1 cellular context compared by ENCODE assay signal in the genomic region with DNA sequence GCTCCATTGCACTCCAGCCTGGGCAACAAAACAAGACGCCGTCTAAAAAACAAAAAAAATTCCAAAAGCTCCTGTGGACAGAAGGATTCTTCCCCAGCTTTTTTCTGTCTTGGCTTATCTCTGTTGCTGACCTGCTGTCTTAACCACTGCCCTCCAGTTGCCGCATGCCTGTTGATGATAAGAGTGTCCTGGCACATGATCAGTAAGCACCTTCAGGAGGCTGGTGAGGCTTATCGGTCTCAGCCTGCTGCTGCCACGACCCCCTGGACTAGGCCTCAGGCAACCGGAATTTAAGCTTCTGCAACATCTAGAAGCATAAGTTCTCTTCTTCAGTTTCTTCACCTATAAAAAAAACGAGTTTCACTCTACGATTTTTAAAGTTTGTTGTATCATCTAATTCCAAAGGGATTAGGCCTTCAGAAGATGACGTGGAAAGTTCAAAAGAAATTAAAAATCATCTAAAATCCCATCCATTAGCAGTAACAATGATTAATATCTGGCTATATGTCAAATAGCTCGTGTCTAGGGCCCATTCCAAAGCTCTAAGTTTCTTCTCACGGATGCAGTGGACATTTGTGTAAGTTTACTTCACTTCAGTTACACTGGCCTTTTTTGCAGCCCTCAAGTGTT.
TF ChIP-seq lines count a peak whose summit lies in the region.

No MANE protein-coding gene starts in this region.

TF ChIP-seq in K562, 482 proteins besides CTCF, POLR2A, EP300 and RAD21 (continued from another document and continues in another):
- TF ChIP-seq, protein P1, sequence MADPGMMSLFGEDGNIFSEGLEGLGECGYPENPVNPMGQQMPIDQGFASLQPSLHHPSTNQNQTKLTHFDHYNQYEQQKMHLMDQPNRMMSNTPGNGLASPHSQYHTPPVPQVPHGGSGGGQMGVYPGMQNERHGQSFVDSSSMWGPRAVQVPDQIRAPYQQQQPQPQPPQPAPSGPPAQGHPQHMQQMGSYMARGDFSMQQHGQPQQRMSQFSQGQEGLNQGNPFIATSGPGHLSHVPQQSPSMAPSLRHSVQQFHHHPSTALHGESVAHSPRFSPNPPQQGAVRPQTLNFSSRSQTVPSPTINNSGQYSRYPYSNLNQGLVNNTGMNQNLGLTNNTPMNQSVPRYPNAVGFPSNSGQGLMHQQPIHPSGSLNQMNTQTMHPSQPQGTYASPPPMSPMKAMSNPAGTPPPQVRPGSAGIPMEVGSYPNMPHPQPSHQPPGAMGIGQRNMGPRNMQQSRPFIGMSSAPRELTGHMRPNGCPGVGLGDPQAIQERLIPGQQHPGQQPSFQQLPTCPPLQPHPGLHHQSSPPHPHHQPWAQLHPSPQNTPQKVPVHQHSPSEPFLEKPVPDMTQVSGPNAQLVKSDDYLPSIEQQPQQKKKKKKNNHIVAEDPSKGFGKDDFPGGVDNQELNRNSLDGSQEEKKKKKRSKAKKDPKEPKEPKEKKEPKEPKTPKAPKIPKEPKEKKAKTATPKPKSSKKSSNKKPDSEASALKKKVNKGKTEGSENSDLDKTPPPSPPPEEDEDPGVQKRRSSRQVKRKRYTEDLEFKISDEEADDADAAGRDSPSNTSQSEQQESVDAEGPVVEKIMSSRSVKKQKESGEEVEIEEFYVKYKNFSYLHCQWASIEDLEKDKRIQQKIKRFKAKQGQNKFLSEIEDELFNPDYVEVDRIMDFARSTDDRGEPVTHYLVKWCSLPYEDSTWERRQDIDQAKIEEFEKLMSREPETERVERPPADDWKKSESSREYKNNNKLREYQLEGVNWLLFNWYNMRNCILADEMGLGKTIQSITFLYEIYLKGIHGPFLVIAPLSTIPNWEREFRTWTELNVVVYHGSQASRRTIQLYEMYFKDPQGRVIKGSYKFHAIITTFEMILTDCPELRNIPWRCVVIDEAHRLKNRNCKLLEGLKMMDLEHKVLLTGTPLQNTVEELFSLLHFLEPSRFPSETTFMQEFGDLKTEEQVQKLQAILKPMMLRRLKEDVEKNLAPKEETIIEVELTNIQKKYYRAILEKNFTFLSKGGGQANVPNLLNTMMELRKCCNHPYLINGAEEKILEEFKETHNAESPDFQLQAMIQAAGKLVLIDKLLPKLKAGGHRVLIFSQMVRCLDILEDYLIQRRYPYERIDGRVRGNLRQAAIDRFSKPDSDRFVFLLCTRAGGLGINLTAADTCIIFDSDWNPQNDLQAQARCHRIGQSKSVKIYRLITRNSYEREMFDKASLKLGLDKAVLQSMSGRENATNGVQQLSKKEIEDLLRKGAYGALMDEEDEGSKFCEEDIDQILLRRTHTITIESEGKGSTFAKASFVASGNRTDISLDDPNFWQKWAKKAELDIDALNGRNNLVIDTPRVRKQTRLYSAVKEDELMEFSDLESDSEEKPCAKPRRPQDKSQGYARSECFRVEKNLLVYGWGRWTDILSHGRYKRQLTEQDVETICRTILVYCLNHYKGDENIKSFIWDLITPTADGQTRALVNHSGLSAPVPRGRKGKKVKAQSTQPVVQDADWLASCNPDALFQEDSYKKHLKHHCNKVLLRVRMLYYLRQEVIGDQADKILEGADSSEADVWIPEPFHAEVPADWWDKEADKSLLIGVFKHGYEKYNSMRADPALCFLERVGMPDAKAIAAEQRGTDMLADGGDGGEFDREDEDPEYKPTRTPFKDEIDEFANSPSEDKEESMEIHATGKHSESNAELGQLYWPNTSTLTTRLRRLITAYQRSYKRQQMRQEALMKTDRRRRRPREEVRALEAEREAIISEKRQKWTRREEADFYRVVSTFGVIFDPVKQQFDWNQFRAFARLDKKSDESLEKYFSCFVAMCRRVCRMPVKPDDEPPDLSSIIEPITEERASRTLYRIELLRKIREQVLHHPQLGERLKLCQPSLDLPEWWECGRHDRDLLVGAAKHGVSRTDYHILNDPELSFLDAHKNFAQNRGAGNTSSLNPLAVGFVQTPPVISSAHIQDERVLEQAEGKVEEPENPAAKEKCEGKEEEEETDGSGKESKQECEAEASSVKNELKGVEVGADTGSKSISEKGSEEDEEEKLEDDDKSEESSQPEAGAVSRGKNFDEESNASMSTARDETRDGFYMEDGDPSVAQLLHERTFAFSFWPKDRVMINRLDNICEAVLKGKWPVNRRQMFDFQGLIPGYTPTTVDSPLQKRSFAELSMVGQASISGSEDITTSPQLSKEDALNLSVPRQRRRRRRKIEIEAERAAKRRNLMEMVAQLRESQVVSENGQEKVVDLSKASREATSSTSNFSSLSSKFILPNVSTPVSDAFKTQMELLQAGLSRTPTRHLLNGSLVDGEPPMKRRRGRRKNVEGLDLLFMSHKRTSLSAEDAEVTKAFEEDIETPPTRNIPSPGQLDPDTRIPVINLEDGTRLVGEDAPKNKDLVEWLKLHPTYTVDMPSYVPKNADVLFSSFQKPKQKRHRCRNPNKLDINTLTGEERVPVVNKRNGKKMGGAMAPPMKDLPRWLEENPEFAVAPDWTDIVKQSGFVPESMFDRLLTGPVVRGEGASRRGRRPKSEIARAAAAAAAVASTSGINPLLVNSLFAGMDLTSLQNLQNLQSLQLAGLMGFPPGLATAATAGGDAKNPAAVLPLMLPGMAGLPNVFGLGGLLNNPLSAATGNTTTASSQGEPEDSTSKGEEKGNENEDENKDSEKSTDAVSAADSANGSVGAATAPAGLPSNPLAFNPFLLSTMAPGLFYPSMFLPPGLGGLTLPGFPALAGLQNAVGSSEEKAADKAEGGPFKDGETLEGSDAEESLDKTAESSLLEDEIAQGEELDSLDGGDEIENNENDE (IDR thresholded peaks at IDR 0.05; ENCODE audit: low read depth, low read length), result no peak
- TF ChIP-seq ARHGAP35 (IDR thresholded peaks at IDR 0.05; ENCODE audit: partially characterized antibody) (no peak), CREB1 (IDR thresholded peaks at IDR 0.05) (peak; percentile 81), CREB1 (CRISPR knock-in tag; IDR thresholded peaks at IDR 0.05) (peak; percentile 39; the same call in 1 of the 2 replicates), FOXM1 (IDR thresholded peaks at IDR 0.05; ENCODE audit: low read depth) (peak; percentile 99), FOXM1 (CRISPR knock-in tag; IDR thresholded peaks at IDR 0.05; ENCODE audit: low read depth) (no peak), TOE1 (IDR thresholded peaks at IDR 0.05; ENCODE audit: borderline replicate concordance) (peak; percentile 79), TOE1 (CRISPR knock-in tag; IDR thresholded peaks at IDR 0.05; ENCODE audit: borderline replicate concordance, low read depth) (no peak), MCM5 (IDR thresholded peaks at IDR 0.05; ENCODE audit: low read depth) (no peak), ARID1B (IDR thresholded peaks at IDR 0.05) (peak; percentile 100), RBBP5 (IDR thresholded peaks at IDR 0.05; ENCODE audit: borderline replicate concordance, insufficient read depth, low read length, poor library complexity, severe bottlenecking) (peak; percentile 31), ZNF232 (CRISPR knock-in tag; IDR thresholded peaks at IDR 0.05) (no peak), CC2D1A (IDR thresholded peaks at IDR 0.05) (peak; percentile 99), BRCA1 (IDR thresholded peaks at IDR 0.05) (no peak), BRCA1 (CRISPR knock-in tag; IDR thresholded peaks at IDR 0.05) (no peak), HDAC1 (IDR thresholded peaks at IDR 0.05) (peak; percentile 38 to 98; a peak in 3 of 4 replicates), GATAD2B (IDR thresholded peaks at IDR 0.05; ENCODE audit: borderline replicate concordance) (peak; percentile 96), ZFP36 (IDR thresholded peaks at IDR 0.05; ENCODE audit: low read depth, low read length, partially characterized antibody) (no peak), SMARCC2 (IDR thresholded peaks at IDR 0.05; ENCODE audit: low read depth) (peak; percentile 99), SNRNP70 (optimal IDR thresholded peaks at IDR 0.05; ENCODE audit: low read depth, low read length) (no peak), PCBP1 (IDR thresholded peaks at IDR 0.05; ENCODE audit: low read depth, low read length, poor library complexity, severe bottlenecking) (no peak), ZFP1 (CRISPR knock-in tag; IDR thresholded peaks at IDR 0.05) (peak; percentile 24; the same call in 1 of the 2 replicates), BHLHE40 (IDR thresholded peaks at IDR 0.05; ENCODE audit: low read length) (peak; percentile 99), TARDBP (IDR thresholded peaks at IDR 0.05) (peak; percentile 98), TEAD2 (tag; IDR thresholded peaks at IDR 0.05) (peak; percentile 55; the same call in 1 of the 2 replicates), POLR3G (IDR thresholded peaks at IDR 0.05; ENCODE audit: extremely low read depth, insufficient read length, insufficient replicate concordance) (no peak), ZBED1 (IDR thresholded peaks at IDR 0.05) (peak; percentile 98)
- TF ChIP-seq, protein P2, sequence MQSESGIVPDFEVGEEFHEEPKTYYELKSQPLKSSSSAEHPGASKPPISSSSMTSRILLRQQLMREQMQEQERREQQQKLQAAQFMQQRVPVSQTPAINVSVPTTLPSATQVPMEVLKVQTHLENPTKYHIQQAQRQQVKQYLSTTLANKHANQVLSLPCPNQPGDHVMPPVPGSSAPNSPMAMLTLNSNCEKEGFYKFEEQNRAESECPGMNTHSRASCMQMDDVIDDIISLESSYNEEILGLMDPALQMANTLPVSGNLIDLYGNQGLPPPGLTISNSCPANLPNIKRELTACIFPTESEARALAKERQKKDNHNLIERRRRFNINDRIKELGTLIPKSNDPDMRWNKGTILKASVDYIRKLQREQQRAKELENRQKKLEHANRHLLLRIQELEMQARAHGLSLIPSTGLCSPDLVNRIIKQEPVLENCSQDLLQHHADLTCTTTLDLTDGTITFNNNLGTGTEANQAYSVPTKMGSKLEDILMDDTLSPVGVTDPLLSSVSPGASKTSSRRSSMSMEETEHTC (IDR thresholded peaks at IDR 0.05), result peak; percentile 97
- TF ChIP-seq, protein P3, sequence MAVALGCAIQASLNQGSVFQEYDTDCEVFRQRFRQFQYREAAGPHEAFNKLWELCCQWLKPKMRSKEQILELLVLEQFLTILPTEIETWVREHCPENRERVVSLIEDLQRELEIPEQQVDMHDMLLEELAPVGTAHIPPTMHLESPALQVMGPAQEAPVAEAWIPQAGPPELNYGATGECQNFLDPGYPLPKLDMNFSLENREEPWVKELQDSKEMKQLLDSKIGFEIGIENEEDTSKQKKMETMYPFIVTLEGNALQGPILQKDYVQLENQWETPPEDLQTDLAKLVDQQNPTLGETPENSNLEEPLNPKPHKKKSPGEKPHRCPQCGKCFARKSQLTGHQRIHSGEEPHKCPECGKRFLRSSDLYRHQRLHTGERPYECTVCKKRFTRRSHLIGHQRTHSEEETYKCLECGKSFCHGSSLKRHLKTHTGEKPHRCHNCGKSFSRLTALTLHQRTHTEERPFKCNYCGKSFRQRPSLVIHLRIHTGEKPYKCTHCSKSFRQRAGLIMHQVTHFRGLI (CRISPR knock-in tag; IDR thresholded peaks at IDR 0.05), result peak; percentile 84; the same call in 1 of the 2 replicates
- TF ChIP-seq, protein P4, sequence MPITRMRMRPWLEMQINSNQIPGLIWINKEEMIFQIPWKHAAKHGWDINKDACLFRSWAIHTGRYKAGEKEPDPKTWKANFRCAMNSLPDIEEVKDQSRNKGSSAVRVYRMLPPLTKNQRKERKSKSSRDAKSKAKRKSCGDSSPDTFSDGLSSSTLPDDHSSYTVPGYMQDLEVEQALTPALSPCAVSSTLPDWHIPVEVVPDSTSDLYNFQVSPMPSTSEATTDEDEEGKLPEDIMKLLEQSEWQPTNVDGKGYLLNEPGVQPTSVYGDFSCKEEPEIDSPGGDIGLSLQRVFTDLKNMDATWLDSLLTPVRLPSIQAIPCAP (CRISPR knock-in tag; IDR thresholded peaks at IDR 0.05; ENCODE audit: borderline replicate concordance), result no peak
- TF ChIP-seq, protein P5, sequence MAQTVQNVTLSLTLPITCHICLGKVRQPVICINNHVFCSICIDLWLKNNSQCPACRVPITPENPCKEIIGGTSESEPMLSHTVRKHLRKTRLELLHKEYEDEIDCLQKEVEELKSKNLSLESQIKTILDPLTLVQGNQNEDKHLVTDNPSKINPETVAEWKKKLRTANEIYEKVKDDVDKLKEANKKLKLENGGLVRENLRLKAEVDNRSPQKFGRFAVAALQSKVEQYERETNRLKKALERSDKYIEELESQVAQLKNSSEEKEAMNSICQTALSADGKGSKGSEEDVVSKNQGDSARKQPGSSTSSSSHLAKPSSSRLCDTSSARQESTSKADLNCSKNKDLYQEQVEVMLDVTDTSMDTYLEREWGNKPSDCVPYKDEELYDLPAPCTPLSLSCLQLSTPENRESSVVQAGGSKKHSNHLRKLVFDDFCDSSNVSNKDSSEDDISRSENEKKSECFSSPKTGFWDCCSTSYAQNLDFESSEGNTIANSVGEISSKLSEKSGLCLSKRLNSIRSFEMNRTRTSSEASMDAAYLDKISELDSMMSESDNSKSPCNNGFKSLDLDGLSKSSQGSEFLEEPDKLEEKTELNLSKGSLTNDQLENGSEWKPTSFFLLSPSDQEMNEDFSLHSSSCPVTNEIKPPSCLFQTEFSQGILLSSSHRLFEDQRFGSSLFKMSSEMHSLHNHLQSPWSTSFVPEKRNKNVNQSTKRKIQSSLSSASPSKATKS (CRISPR knock-in tag; IDR thresholded peaks at IDR 0.05), result no peak
- TF ChIP-seq, protein P6, sequence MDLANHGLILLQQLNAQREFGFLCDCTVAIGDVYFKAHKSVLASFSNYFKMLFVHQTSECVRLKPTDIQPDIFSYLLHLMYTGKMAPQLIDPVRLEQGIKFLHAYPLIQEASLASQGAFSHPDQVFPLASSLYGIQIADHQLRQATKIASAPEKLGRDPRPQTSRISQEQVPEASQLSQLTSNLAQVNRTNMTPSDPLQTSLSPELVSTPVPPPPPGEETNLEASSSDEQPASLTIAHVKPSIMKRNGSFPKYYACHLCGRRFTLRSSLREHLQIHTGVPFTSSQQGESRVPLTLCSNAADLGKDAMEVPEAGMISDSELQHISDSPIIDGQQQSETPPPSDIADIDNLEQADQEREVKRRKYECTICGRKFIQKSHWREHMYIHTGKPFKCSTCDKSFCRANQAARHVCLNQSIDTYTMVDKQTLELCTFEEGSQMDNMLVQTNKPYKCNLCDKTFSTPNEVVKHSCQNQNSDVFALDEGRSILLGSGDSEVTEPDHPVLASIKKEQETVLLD (IDR thresholded peaks at IDR 0.05), result peak; percentile 90
- TF ChIP-seq, protein P7, sequence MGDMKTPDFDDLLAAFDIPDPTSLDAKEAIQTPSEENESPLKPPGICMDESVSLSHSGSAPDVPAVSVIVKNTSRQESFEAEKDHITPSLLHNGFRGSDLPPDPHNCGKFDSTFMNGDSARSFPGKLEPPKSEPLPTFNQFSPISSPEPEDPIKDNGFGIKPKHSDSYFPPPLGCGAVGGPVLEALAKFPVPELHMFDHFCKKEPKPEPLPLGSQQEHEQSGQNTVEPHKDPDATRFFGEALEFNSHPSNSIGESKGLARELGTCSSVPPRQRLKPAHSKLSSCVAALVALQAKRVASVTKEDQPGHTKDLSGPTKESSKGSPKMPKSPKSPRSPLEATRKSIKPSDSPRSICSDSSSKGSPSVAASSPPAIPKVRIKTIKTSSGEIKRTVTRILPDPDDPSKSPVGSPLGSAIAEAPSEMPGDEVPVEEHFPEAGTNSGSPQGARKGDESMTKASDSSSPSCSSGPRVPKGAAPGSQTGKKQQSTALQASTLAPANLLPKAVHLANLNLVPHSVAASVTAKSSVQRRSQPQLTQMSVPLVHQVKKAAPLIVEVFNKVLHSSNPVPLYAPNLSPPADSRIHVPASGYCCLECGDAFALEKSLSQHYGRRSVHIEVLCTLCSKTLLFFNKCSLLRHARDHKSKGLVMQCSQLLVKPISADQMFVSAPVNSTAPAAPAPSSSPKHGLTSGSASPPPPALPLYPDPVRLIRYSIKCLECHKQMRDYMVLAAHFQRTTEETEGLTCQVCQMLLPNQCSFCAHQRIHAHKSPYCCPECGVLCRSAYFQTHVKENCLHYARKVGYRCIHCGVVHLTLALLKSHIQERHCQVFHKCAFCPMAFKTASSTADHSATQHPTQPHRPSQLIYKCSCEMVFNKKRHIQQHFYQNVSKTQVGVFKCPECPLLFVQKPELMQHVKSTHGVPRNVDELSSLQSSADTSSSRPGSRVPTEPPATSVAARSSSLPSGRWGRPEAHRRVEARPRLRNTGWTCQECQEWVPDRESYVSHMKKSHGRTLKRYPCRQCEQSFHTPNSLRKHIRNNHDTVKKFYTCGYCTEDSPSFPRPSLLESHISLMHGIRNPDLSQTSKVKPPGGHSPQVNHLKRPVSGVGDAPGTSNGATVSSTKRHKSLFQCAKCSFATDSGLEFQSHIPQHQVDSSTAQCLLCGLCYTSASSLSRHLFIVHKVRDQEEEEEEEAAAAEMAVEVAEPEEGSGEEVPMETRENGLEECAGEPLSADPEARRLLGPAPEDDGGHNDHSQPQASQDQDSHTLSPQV (IDR thresholded peaks at IDR 0.05), result peak; percentile 84
